ENCODE assay signal across 12 cellular contexts in genomic region chr17:31266042-31266441, GRCh38. TPM values are rescaled to one million over a fixed set of nuclear protein-coding genes. Genes with fewer than 3 reads are reported as not detected.
DNase-seq lines count a peak whose midpoint lies in the region; ATAC-seq and TF ChIP-seq lines count a peak whose summit lies in the region.
"Had no signal": no experiment of that assay in that cellular context is flagged by ENCODE, and none has a peak within 500 bp of the region (broad histone marks: within the 10 kb centered on the region; RNA-seq: fewer than 3 reads in every experiment).

No MANE protein-coding gene starts in this region.

- dilution Hi-C loops in mammary epithelial cell (cut with HindIII; ENCODE audit: low sequenced_read_pairs) = no loop called here

- WGBS in mammary epithelial cell (ENCODE audit: low coverage, missing lambda C conversion rate) = 97% methylated on average over 2 of the region's 2 CpGs

- DNase-seq in SIG-M5 treated with dmso at 0.1 percent for 504 hours (lab: John Stamatoyannopoulos, UW; ENCODE audit: unreplicated experiment) (peak; percentile 29), SIG-M5 (lab: John Stamatoyannopoulos, UW) (no peak), Karpas-422 (peak; percentile 55), mammary epithelial cell (no peak), neural progenitor cell (ENCODE audit: low spot score) (no peak), NCI-H446 treated with DMSO at 0.1 percent for 48 hours (lab: John Stamatoyannopoulos, UW) (no peak)
- no peak for DNase-seq in T-helper 2 cell treated with Interferon-gamma antibody and Interleukin-4, amounts not matched to agents 5 μg/mL and 100 μg/mL, for 36 hours (ENCODE audit: low spot score)
- DNase-seq: activated CD4-positive, alpha-beta T cell treated with anti-CD3 and anti-CD28 coated beads, Interleukin-2, amount 50 U/mL, for 1 hour; activated naive CD4-positive, alpha-beta T cell treated with anti-CD3 and anti-CD28 coated beads, Interleukin-2, amount 10 ng/mL, durations not matched to agents 7 days and 5 days; SHP77 treated with DMSO at 0.1 percent for 48 hours had no signal

- BruUV-seq in mammary epithelial cell (replicated peaks; lab: Mats Ljungman, UMichigan) = no TSS peak

- H3K4me3 ChIP-seq in Karpas-422 (ENCODE audit: low read length) (no peak overlapping the region), mammary epithelial cell (replicated peaks in 1 of 3; ENCODE audit: insufficient read depth in 1 of 3, low read depth in 2 of 3, low read length in 3 of 3) (no peak overlapping the region), neural progenitor cell (no peak overlapping the region)

- no peak overlapping the region for H3K27ac ChIP-seq in Karpas-422 (ENCODE audit: low read length)
- no peak overlapping the region for H3K27ac ChIP-seq in mammary epithelial cell (ENCODE audit: insufficient read depth, low read depth, low read length)
- no peak overlapping the region for H3K27ac ChIP-seq in neural progenitor cell
- H3K27ac ChIP-seq: neutrophil had no signal

- H3K27me3 ChIP-seq in Karpas-422 (ENCODE audit: low read length) (no peaks in the 10 kb centered on the region), mammary epithelial cell (ENCODE audit: insufficient read depth, low read length) (no peaks in the 10 kb centered on the region), neural progenitor cell (no peaks in the 10 kb centered on the region)
- H3K27me3 ChIP-seq: neutrophil had no signal

- in situ Hi-C loops in mammary epithelial cell (cut with MboI; ENCODE audit: low sequenced_read_pairs in 2 of 2) = no loop called here

- H3F3A ChIP-seq in neural progenitor cell (ENCODE audit: low read depth) = no peaks in the 10 kb centered on the region

- H3K79me2 ChIP-seq in Karpas-422 (ENCODE audit: low read length) (peaks cover 4% of the 10 kb centered on the region; the same call in 1 of the 2 replicates), mammary epithelial cell (ENCODE audit: insufficient read depth, low read length) (no peaks in the 10 kb centered on the region), neural progenitor cell (ENCODE audit: low read depth) (no peaks in the 10 kb centered on the region)

- no peaks in the 10 kb centered on the region for H3K4me1 ChIP-seq in Karpas-422 (ENCODE audit: low read length)
- peaks cover 23% of the 10 kb centered on the region for H3K4me1 ChIP-seq in mammary epithelial cell (ENCODE audit: insufficient read depth, low read length)
- H3K4me1 ChIP-seq in neural progenitor cell = no peaks in the 10 kb centered on the region

- H3K27me3 Mint-ChIP-seq in neural progenitor cell (ENCODE audit: insufficient read depth, low read depth) = no peaks in the 10 kb centered on the region
- no peaks in the 10 kb centered on the region for H3K27me3 Mint-ChIP-seq in T-helper 2 cell treated with Interferon-gamma antibody and Interleukin-4, amounts not matched to agents 5 μg/mL and 100 μg/mL, for 36 hours (ENCODE audit: low read depth)
- H3K27me3 Mint-ChIP-seq: activated naive CD4-positive, alpha-beta T cell treated with anti-CD3 and anti-CD28 coated beads, Interleukin-2, amount 10 ng/mL, durations not matched to agents 7 days and 5 days had no signal

- H3K9me3 ChIP-seq in Karpas-422 (ENCODE audit: low read length) (no peaks in the 10 kb centered on the region), mammary epithelial cell (replicated peaks; ENCODE audit: insufficient read depth, low read length) (no peaks in the 10 kb centered on the region), neural progenitor cell (ENCODE audit: low read depth) (no peaks in the 10 kb centered on the region)
- H3K9me3 ChIP-seq: neutrophil had no signal

- H4K20me1 ChIP-seq in Karpas-422 (ENCODE audit: insufficient read depth, low read depth, low read length) (no peaks in the 10 kb centered on the region), mammary epithelial cell (ENCODE audit: insufficient read depth, low read length) (no peaks in the 10 kb centered on the region), neural progenitor cell (ENCODE audit: low read depth) (no peaks in the 10 kb centered on the region)

- H2AFZ ChIP-seq in Karpas-422 (ENCODE audit: low read length) = no peak overlapping the region
- no peak overlapping the region for H2AFZ ChIP-seq in mammary epithelial cell (ENCODE audit: low read depth, low read length)
- no peak overlapping the region for H2AFZ ChIP-seq in neural progenitor cell (replicated peaks)

- H3K9ac ChIP-seq in Karpas-422 (ENCODE audit: low read length) (no peak overlapping the region), mammary epithelial cell (ENCODE audit: insufficient read depth, low read length) (no peak overlapping the region), neural progenitor cell (no peak overlapping the region)

- H3K36me3 ChIP-seq in Karpas-422 (ENCODE audit: insufficient read depth, low read length) (peaks cover 47% of the 10 kb centered on the region), mammary epithelial cell (ENCODE audit: insufficient read depth, low read length) (peaks cover 7% of the 10 kb centered on the region), neural progenitor cell (peaks cover 10% of the 10 kb centered on the region)

- H3K4me2 ChIP-seq in Karpas-422 (ENCODE audit: low read depth, low read length, poor library complexity, severe bottlenecking) (no peak overlapping the region), mammary epithelial cell (ENCODE audit: insufficient read depth, low read depth, low read length) (no peak overlapping the region), neural progenitor cell (no peak overlapping the region)

- H3K27ac Mint-ChIP-seq in neural progenitor cell = no peak overlapping the region
- no peak overlapping the region for H3K27ac Mint-ChIP-seq in T-helper 2 cell treated with Interferon-gamma antibody and Interleukin-4, amounts not matched to agents 5 μg/mL and 100 μg/mL, for 36 hours
- H3K27ac Mint-ChIP-seq: activated naive CD4-positive, alpha-beta T cell treated with anti-CD3 and anti-CD28 coated beads, Interleukin-2, amount 10 ng/mL, durations not matched to agents 7 days and 5 days had no signal

- intact Hi-C loops in mammary epithelial cell (cut with micrococcal nuclease) = no loop called here

- ATAC-seq in HG03135 (IDR thresholded peaks at IDR 0.05; ENCODE audit: unreplicated experiment) = no peak

- H3K4me3 Mint-ChIP-seq in neural progenitor cell = no peak overlapping the region
- no peak overlapping the region for H3K4me3 Mint-ChIP-seq in T-helper 2 cell treated with Interferon-gamma antibody and Interleukin-4, amounts not matched to agents 5 μg/mL and 100 μg/mL, for 36 hours
- H3K4me3 Mint-ChIP-seq: activated naive CD4-positive, alpha-beta T cell treated with anti-CD3 and anti-CD28 coated beads, Interleukin-2, amount 10 ng/mL, durations not matched to agents 7 days and 5 days had no signal

- peak; percentile 32 to 39 for TF ChIP-seq CTCF in mammary epithelial cell (conservative IDR thresholded peaks at IDR 0.05 in 1 of 2, IDR thresholded peaks at IDR 0.05 in 1 of 2; ENCODE audit: extremely low read depth in 1 of 2, insufficient read depth in 1 of 2, low read depth in 1 of 2, low read length in 2 of 2)
- TF ChIP-seq CTCF in neural progenitor cell (IDR thresholded peaks at IDR 0.05) = peak; percentile 48

- CTCF ChIA-PET in mammary epithelial cell (lab: Charles Lee; ENCODE audit: low non-redundant PET) = interaction anchor here (0.8 kb wide), 1 partner anchor 62 kb away, joined by 6 read pairs; no protein-coding TSS in a partner anchor

- peaks cover 12% of the 10 kb centered on the region for H3K4me1 Mint-ChIP-seq in neural progenitor cell
- no peaks in the 10 kb centered on the region for H3K4me1 Mint-ChIP-seq in T-helper 2 cell treated with Interferon-gamma antibody and Interleukin-4, amounts not matched to agents 5 μg/mL and 100 μg/mL, for 36 hours (ENCODE audit: low read depth)
- H3K4me1 Mint-ChIP-seq: activated naive CD4-positive, alpha-beta T cell treated with anti-CD3 and anti-CD28 coated beads, Interleukin-2, amount 10 ng/mL, durations not matched to agents 7 days and 5 days had no signal

- no peaks in the 10 kb centered on the region for H3K9me3 Mint-ChIP-seq in neural progenitor cell
- H3K9me3 Mint-ChIP-seq in T-helper 2 cell treated with Interferon-gamma antibody and Interleukin-4, amounts not matched to agents 5 μg/mL and 100 μg/mL, for 36 hours = no peaks in the 10 kb centered on the region
- H3K9me3 Mint-ChIP-seq: activated naive CD4-positive, alpha-beta T cell treated with anti-CD3 and anti-CD28 coated beads, Interleukin-2, amount 10 ng/mL, durations not matched to agents 7 days and 5 days had no signal

- H3K36me3 Mint-ChIP-seq in neural progenitor cell = peaks cover 34% of the 10 kb centered on the region
- peaks cover 9% of the 10 kb centered on the region for H3K36me3 Mint-ChIP-seq in T-helper 2 cell treated with Interferon-gamma antibody and Interleukin-4, amounts not matched to agents 5 μg/mL and 100 μg/mL, for 36 hours (ENCODE audit: low read depth)

- H3K9me2 ChIP-seq in Karpas-422 (replicated peaks; ENCODE audit: insufficient read depth, low read length) = no peaks in the 10 kb centered on the region

RNA-seq across cellular contexts. Expression of gene OMG, which starts 31.0 kb away (rescaled TPM):
- total RNA-seq in Karpas-422 (2014; rRNA removed; shearing (Covaris generic); ENCODE audit: low replicate concordance) = 0.11 TPM in 1 of 2 replicates, not detected in the other
- total RNA-seq in mammary epithelial cell (under 1 TPM in 1 of 2 donors, not detected in 1; under 0.01 TPM), neural progenitor cell (ENCODE audit: low replicate concordance) (not detected in 2 replicates)
- polyA plus RNA-seq in mammary epithelial cell = not detected
- polyA minus RNA-seq in mammary epithelial cell = not detected

RNA-seq across cellular contexts. Expression of gene EVI2B, which starts 47.8 kb away (rescaled TPM):
- total RNA-seq in Karpas-422 (2014; rRNA removed; shearing (Covaris generic); ENCODE audit: low replicate concordance) = 0.76 and 5.0 TPM in 2 replicates
- total RNA-seq in mammary epithelial cell (1 to 10 TPM in 1 of 2 donors, under 1 TPM in 1; under 0.01 to 2.0 TPM), neural progenitor cell (ENCODE audit: low replicate concordance) (not detected in 2 replicates)
- polyA plus RNA-seq in mammary epithelial cell = 3.4 TPM
- 1.4 TPM for polyA minus RNA-seq in mammary epithelial cell

RNA-seq across cellular contexts. Expression of gene EVI2A, which starts 55.4 kb away (rescaled TPM):
- not detected in 2 replicates for total RNA-seq in Karpas-422 (2014; rRNA removed; shearing (Covaris generic); ENCODE audit: low replicate concordance)
- total RNA-seq in mammary epithelial cell (1 to 10 TPM in 1 of 2 donors, under 1 TPM in 1; 0.42 to 1.0 TPM), neural progenitor cell (ENCODE audit: low replicate concordance) (not detected in 2 replicates)
- polyA plus RNA-seq in mammary epithelial cell = 0.60 TPM
- not detected for polyA minus RNA-seq in mammary epithelial cell

Comparison
In these comparisons a context has a peak if more than half of its experiments do, and no peak if none do; other contexts are left out.
1. DNase-seq: peak in SIG-M5 treated with dmso at 0.1 percent for 504 hours (single experiment) and Karpas-422 (single experiment); none in SIG-M5 (single experiment), mammary epithelial cell (single experiment), neural progenitor cell (single experiment), NCI-H446 treated with DMSO at 0.1 percent for 48 hours (single experiment) and T-helper 2 cell treated with Interferon-gamma antibody and Interleukin-4, amounts not matched to agents 5 μg/mL and 100 μg/mL, for 36 hours (single experiment).